19 cellular contexts compared by ENCODE assay signal in genomic region chr20:20527661-20528060, GRCh38.
"Had no signal": no experiment of that assay in that cellular context is flagged by ENCODE, and none has a peak within 500 bp of the region (broad histone marks: within the 10 kb centered on the region; RNA-seq: fewer than 3 reads in every experiment).

No MANE protein-coding gene starts in this region.

- H3K4me1 Mint-ChIP-seq: endodermal cell; natural killer cell; stimulated activated naive B cell treated with anti-CD40 and anti-IgM and Interleukin-4, amounts not matched to agents 10 μg/mL and 1 μg/mL and 100 μg/mL, for 72 hours had no signal

- H3K4me3 ChIP-seq: colonic mucosa, gastrocnemius medialis, lower lobe of right lung, testis, tibial artery, upper lobe of left lung, uterus had no signal

- H3K27me3 ChIP-seq: colonic mucosa, gastrocnemius medialis, testis, tibial artery, upper lobe of left lung, uterus had no signal

- H3K9me3 ChIP-seq: colonic mucosa, gastrocnemius medialis, lower lobe of right lung, testis, tibial artery, upper lobe of left lung, uterus had no signal

- H3K27ac Mint-ChIP-seq: dendritic cell treated with granulocyte-macrophage colony-stimulating factor and Interleukin-4, amounts not matched to agents 40 ng/mL and 50 ng/mL, for 4 days; endodermal cell; natural killer cell had no signal

- DNase-seq: colonic mucosa; effector CD8-positive, alpha-beta T cell; endodermal cell; foreskin fibroblast; gastrocnemius medialis; left ventricle myocardium superior; lower lobe of right lung; natural killer cell; stimulated activated CD4-positive, alpha-beta T cell treated with anti-CD3 and anti-CD28 coated beads, Interleukin-4, amount 100 ng/mL, for 4 hours; stimulated activated naive B cell treated with anti-CD40 and anti-IgM and Interleukin-4, amounts not matched to agents 10 μg/mL and 1 μg/mL and 100 μg/mL, for 72 hours; substantia nigra; testis; tibial artery; upper lobe of left lung; uterus had no signal

- H3K27me3 Mint-ChIP-seq: central memory CD8-positive, alpha-beta T cell; dendritic cell treated with granulocyte-macrophage colony-stimulating factor and Interleukin-4, amounts not matched to agents 40 ng/mL and 50 ng/mL, for 4 days; stimulated activated naive B cell treated with anti-CD40 and anti-IgM and Interleukin-4, amounts not matched to agents 10 μg/mL and 1 μg/mL and 100 μg/mL, for 72 hours had no signal

- H3K36me3 Mint-ChIP-seq: natural killer cell had no signal

- H3K9me3 Mint-ChIP-seq: central memory CD8-positive, alpha-beta T cell; dendritic cell treated with granulocyte-macrophage colony-stimulating factor and Interleukin-4, amounts not matched to agents 40 ng/mL and 50 ng/mL, for 4 days; endodermal cell; natural killer cell; stimulated activated naive B cell treated with anti-CD40 and anti-IgM and Interleukin-4, amounts not matched to agents 10 μg/mL and 1 μg/mL and 100 μg/mL, for 72 hours had no signal

- H3K36me3 ChIP-seq: uterus had no signal

- H3K27ac ChIP-seq: colonic mucosa, epithelial cell of prostate, lower lobe of right lung, tibial artery, upper lobe of left lung, uterus had no signal

- H3K4me1 ChIP-seq: colonic mucosa, lower lobe of right lung, uterus had no signal

- H3K4me3 Mint-ChIP-seq: central memory CD8-positive, alpha-beta T cell; dendritic cell treated with granulocyte-macrophage colony-stimulating factor and Interleukin-4, amounts not matched to agents 40 ng/mL and 50 ng/mL, for 4 days; endodermal cell; natural killer cell; stimulated activated naive B cell treated with anti-CD40 and anti-IgM and Interleukin-4, amounts not matched to agents 10 μg/mL and 1 μg/mL and 100 μg/mL, for 72 hours had no signal

- ATAC-seq: esophagus mucosa; gastrocnemius medialis; left ventricle myocardium superior; lower lobe of right lung; natural killer cell; stimulated activated naive B cell treated with anti-CD40 and anti-IgM and Interleukin-4, amounts not matched to agents 10 μg/mL and 1 μg/mL and 100 μg/mL, for 72 hours had no signal
